Comparison of ENCODE assay signal across 18 cellular contexts in genomic region chr16:81421536-81421935, GRCh38. TPM values are rescaled to one million over a fixed set of nuclear protein-coding genes. Genes with fewer than 3 reads are reported as not detected.
DNase-seq lines count a peak whose midpoint lies in the region; ATAC-seq, FAIRE-seq and TF ChIP-seq lines count a peak whose summit lies in the region.
"Had no signal": no experiment of that assay in that cellular context is flagged by ENCODE, and none has a peak within 500 bp of the region (broad histone marks: within the 10 kb centered on the region; RNA-seq: fewer than 3 reads in every experiment).

No MANE protein-coding gene starts in this region.

- H3K9me3 ChIP-seq in mammary epithelial cell (replicated peaks; ENCODE audit: insufficient read depth, low read length) (no peaks in the 10 kb centered on the region), PC-9 (ENCODE audit: insufficient read depth, low read depth) (no peaks in the 10 kb centered on the region), mucosa of descending colon (no peaks in the 10 kb centered on the region)

- no peaks in the 10 kb centered on the region for H3K36me3 ChIP-seq in mammary epithelial cell (ENCODE audit: insufficient read depth, low read length)
- no peaks in the 10 kb centered on the region for H3K36me3 ChIP-seq in PC-9 (ENCODE audit: low read depth)
- H3K36me3 ChIP-seq in mucosa of descending colon (ENCODE audit: low read depth) = no peaks in the 10 kb centered on the region

- H3K4me2 ChIP-seq in mammary epithelial cell (ENCODE audit: insufficient read depth, low read depth, low read length) (no peak overlapping the region), PC-9 (peak overlapping the region; percentile 61)
- H3K4me2 ChIP-seq: A549 had no signal

- 31% methylated on average over 11 of the region's 11 CpGs for WGBS in mammary epithelial cell (ENCODE audit: low coverage, missing lambda C conversion rate)

- BruUV-seq in mammary epithelial cell (replicated peaks; lab: Mats Ljungman, UMichigan) = no TSS peak
- no TSS peak for BruUV-seq in MCF 10A (replicated peaks; lab: Mats Ljungman, UMichigan)
- BruUV-seq in PC-9 (replicated peaks; lab: Mats Ljungman, UMichigan) = no TSS peak

- H3K36me3 Mint-ChIP-seq in MCF 10A (ENCODE audit: insufficient read depth, unreplicated experiment) = peaks cover 9% of the 10 kb centered on the region

- CTCF ChIA-PET in mammary epithelial cell (lab: Charles Lee; ENCODE audit: low non-redundant PET) = no interaction called here
- CTCF ChIA-PET in MCF 10A (lab: Yijun Ruan, JAX) = no interaction called here
- CTCF ChIA-PET in PC-9 (lab: Charles Lee) = interaction anchor here (0.6 kb wide), 1 partner anchor 23 kb away, joined by 5 read pairs; the partner anchor contains the start of gene CMIP

- TF ChIP-seq CTCF in mammary epithelial cell (conservative IDR thresholded peaks at IDR 0.05 in 1 of 2, IDR thresholded peaks at IDR 0.05 in 1 of 2; ENCODE audit: extremely low read depth in 1 of 2, insufficient read depth in 1 of 2, low read depth in 1 of 2, low read length in 2 of 2) (no peak), MCF 10A (IDR thresholded peaks at IDR 0.05; ENCODE audit: unreplicated experiment) (no peak), PC-9 (conservative IDR thresholded peaks at IDR 0.05) (no peak), mucosa of descending colon (IDR thresholded peaks at IDR 0.05) (no peak)

- no peak for DNase-seq in mammary epithelial cell
- no peak for DNase-seq in MCF 10A (ENCODE audit: unreplicated experiment)
- peak; percentile 93 to 94 for DNase-seq in PC-9
- DNase-seq in mucosa of descending colon = peak in 2 of 3 donors; percentile 42 to 63
- DNase-seq in HUDEP-2 (lab: John Stamatoyannopoulos, UW; ENCODE audit: unreplicated experiment in 76 of 76) = no peak
- no peak for DNase-seq in frontal cortex (ENCODE audit: low spot score in 2 of 2)
- DNase-seq: AML-193; Caco-2; CD4-positive, alpha-beta T cell; GF-D8; H9 had no signal

- H3K4me3 ChIP-seq in mammary epithelial cell (replicated peaks in 1 of 3; ENCODE audit: insufficient read depth in 1 of 3, low read depth in 2 of 3, low read length in 3 of 3) (no peak overlapping the region), PC-9 (no peak overlapping the region), mucosa of descending colon (no peak overlapping the region)
- H3K4me3 ChIP-seq: A549, GM12878 had no signal

- no peak overlapping the region for H3K9ac ChIP-seq in mammary epithelial cell (ENCODE audit: insufficient read depth, low read length)

- no peaks in the 10 kb centered on the region for H3K27me3 Mint-ChIP-seq in MCF 10A (ENCODE audit: insufficient read depth, unreplicated experiment)
- H3K27me3 Mint-ChIP-seq: CD4-positive, alpha-beta T cell had no signal

- ATAC-seq in mucosa of descending colon (peak; percentile 72), HG03280 (IDR thresholded peaks at IDR 0.05; ENCODE audit: unreplicated experiment) (no peak)
- ATAC-seq: A549, GM12878 had no signal

- peaks cover 9% of the 10 kb centered on the region for H3K4me1 ChIP-seq in mammary epithelial cell (ENCODE audit: insufficient read depth, low read length)
- peaks cover 17% of the 10 kb centered on the region for H3K4me1 ChIP-seq in PC-9 (replicated peaks; ENCODE audit: insufficient read depth)
- peaks cover 3% of the 10 kb centered on the region for H3K4me1 ChIP-seq in mucosa of descending colon (ENCODE audit: low read depth)
- H3K4me1 ChIP-seq: Caco-2 had no signal

- intact Hi-C loops in mammary epithelial cell (cut with micrococcal nuclease) (no loop called here), MCF 10A (cut with micrococcal nuclease) (no loop called here), PC-9 (cut with micrococcal nuclease; ENCODE audit: unreplicated experiment) (loop anchor here (1.0 kb wide), 1 partner anchor 14 kb away; no protein-coding TSS in a partner anchor), mucosa of descending colon (cut with DNase I, micrococcal nuclease) (no loop called here)

- no peak for FAIRE-seq in frontal cortex (lab: Jason Lieb, UNC)
- FAIRE-seq: A549, D721Med, GM12878, H1 had no signal

- no peaks in the 10 kb centered on the region for H3K9me3 Mint-ChIP-seq in MCF 10A (ENCODE audit: unreplicated experiment)
- H3K9me3 Mint-ChIP-seq: CD4-positive, alpha-beta T cell had no signal

- H2AFZ ChIP-seq in mammary epithelial cell (ENCODE audit: low read depth, low read length) (peak overlapping the region; percentile 20), PC-9 (no peak overlapping the region)

- peaks cover 4% of the 10 kb centered on the region for H3K4me1 Mint-ChIP-seq in MCF 10A (ENCODE audit: insufficient read depth, unreplicated experiment)

- POLR2A ChIA-PET in MCF 10A (lab: Yijun Ruan, JAX) = no interaction called here
- POLR2A ChIA-PET in PC-9 (lab: Charles Lee; ENCODE audit: unreplicated experiment) = no interaction called here

- H3K27me3 ChIP-seq in mammary epithelial cell (ENCODE audit: insufficient read depth, low read length) (no peaks in the 10 kb centered on the region), PC-9 (ENCODE audit: insufficient read depth, low read depth) (no peaks in the 10 kb centered on the region)

- H4K20me1 ChIP-seq in mammary epithelial cell (ENCODE audit: insufficient read depth, low read length) (no peaks in the 10 kb centered on the region), PC-9 (ENCODE audit: insufficient read depth) (no peaks in the 10 kb centered on the region)

- no peak overlapping the region for H3K4me3 Mint-ChIP-seq in MCF 10A (ENCODE audit: unreplicated experiment)
- H3K4me3 Mint-ChIP-seq: CD4-positive, alpha-beta T cell; H9 had no signal

- no peaks in the 10 kb centered on the region for H3K79me2 ChIP-seq in mammary epithelial cell (ENCODE audit: insufficient read depth, low read length)
- H3K79me2 ChIP-seq in PC-9 (ENCODE audit: low read depth) = no peaks in the 10 kb centered on the region

- in situ Hi-C loops in mammary epithelial cell (cut with MboI; ENCODE audit: low sequenced_read_pairs in 2 of 2) = no loop called here

- no peaks in the 10 kb centered on the region for H3K9me2 ChIP-seq in PC-9 (ENCODE audit: insufficient read depth)

- dilution Hi-C loops in mammary epithelial cell (cut with HindIII; ENCODE audit: low sequenced_read_pairs) = no loop called here

- H3K27ac Mint-ChIP-seq in MCF 10A (ENCODE audit: low read depth, unreplicated experiment) = no peak overlapping the region
- H3K27ac Mint-ChIP-seq: CD4-positive, alpha-beta T cell; H9 had no signal

- H3K27ac ChIP-seq in mammary epithelial cell (ENCODE audit: insufficient read depth, low read depth, low read length) (no peak overlapping the region), PC-9 (peak overlapping the region; percentile 71)
- H3K27ac ChIP-seq: 22Rv1, A549, C4-2B had no signal

- H3F3A ChIP-seq in PC-9 (ENCODE audit: insufficient read depth, low read depth) = peaks cover 20% of the 10 kb centered on the region

RNA-seq across cellular contexts. Expression of gene CMIP, which starts 23.1 kb away (rescaled TPM):
- total RNA-seq in mammary epithelial cell (10 to 100 TPM; 44.5 to 98.5 TPM), MCF 10A (2022) (44.3 and 53.6 TPM in 2 replicates), PC-9 (2021) (92.1 and 96.6 TPM in 2 replicates), mucosa of descending colon (100 to 1,000 TPM in 1 of 3 donors, 10 to 100 TPM in 2; 73.3 to 127 (median 79.8) TPM), frontal cortex (18.8 TPM)
- polyA plus RNA-seq in mammary epithelial cell = 15.7 TPM
- 61.9 TPM for polyA minus RNA-seq in mammary epithelial cell

Comparison
In these comparisons a context has a peak if more than half of its experiments do, and no peak if none do; other contexts are left out.
1. DNase-seq: peak in PC-9 (2 of 2) and mucosa of descending colon (2 of 3); none in mammary epithelial cell (single experiment), MCF 10A (single experiment), HUDEP-2 (0 of 76) and frontal cortex (0 of 2).